Comparison of ENCODE assay signal across 8 cellular contexts in genomic region chr19:53365899-53366493, GRCh38. TPM values are rescaled to one million over a fixed set of nuclear protein-coding genes. Genes with fewer than 3 reads are reported as not detected.
DNase-seq lines count a peak whose midpoint lies in the region; ATAC-seq and TF ChIP-seq lines count a peak whose summit lies in the region.

No MANE protein-coding gene starts in this region.

- ATAC-seq in GM19395 (IDR thresholded peaks at IDR 0.05; ENCODE audit: unreplicated experiment): peak; percentile 58
- peak; percentile 22 for ATAC-seq in HG03565 (IDR thresholded peaks at IDR 0.05; ENCODE audit: unreplicated experiment)

- no peak overlapping the region for H3K18ac ChIP-seq in neuronal stem cell (ENCODE audit: low read length)

- H3K4me3 Mint-ChIP-seq in CD14-positive monocyte: peak overlapping the region; percentile 93 to 95
- H3K4me3 Mint-ChIP-seq in activated CD4-positive, alpha-beta T cell treated with anti-CD3 and anti-CD28 coated beads, Interleukin-2, amount 10 ng/mL, durations not matched to agents 7 days and 5 days: peak overlapping the region; percentile 91

- H3K27me3 Mint-ChIP-seq in CD14-positive monocyte (ENCODE audit: low read depth in 3 of 3): peaks cover 7 to 9% (median 8%) of the 10 kb centered on the region in 3 donors
- no peaks in the 10 kb centered on the region for H3K27me3 Mint-ChIP-seq in activated CD4-positive, alpha-beta T cell treated with anti-CD3 and anti-CD28 coated beads, Interleukin-2, amount 10 ng/mL, durations not matched to agents 7 days and 5 days

- CTCF ChIA-PET in activated CD4-positive, alpha-beta T cell treated with anti-CD3 and anti-CD28 coated beads, Interleukin-2, amount 10 ng/mL, durations not matched to agents 7 days and 5 days (lab: Charles Lee): no interaction called here

- no peak overlapping the region for H4K91ac ChIP-seq in neuronal stem cell (ENCODE audit: low read depth, low read length, poor library complexity)

- H3K27ac Mint-ChIP-seq in CD14-positive monocyte: peak overlapping the region in 6 of 7 donors; percentile 71 to 88 (median 84)
- H3K27ac Mint-ChIP-seq in activated CD4-positive, alpha-beta T cell treated with anti-CD3 and anti-CD28 coated beads, Interleukin-2, amount 10 ng/mL, durations not matched to agents 7 days and 5 days: peak overlapping the region; percentile 97

- H3K14ac ChIP-seq in neuronal stem cell (ENCODE audit: low read length): no peak overlapping the region

- no peak overlapping the region for H2BK5ac ChIP-seq in neuronal stem cell (ENCODE audit: low read length)

- WGBS in esophagus muscularis mucosa: 3% methylated on average over 17 of the region's 32 CpGs
- WGBS in neuronal stem cell (ENCODE audit: extremely low coverage in 2 of 2, insufficient read length in 2 of 2, insufficient replicate concordance in 1 of 2), 2 donors: no CpG with 5 or more reads among the region's 32 CpGs

- POLR2A ChIA-PET in activated CD4-positive, alpha-beta T cell treated with anti-CD3 and anti-CD28 coated beads, Interleukin-2, amount 10 ng/mL, durations not matched to agents 7 days and 5 days (lab: Charles Lee): no interaction called here

- H3K9me3 ChIP-seq in esophagus muscularis mucosa (no peaks in the 10 kb centered on the region), neuronal stem cell (replicated peaks in 1 of 2; ENCODE audit: control insufficient read depth in 2 of 2, insufficient read depth in 1 of 2, low read depth in 1 of 2, low read length in 2 of 2) (peaks cover 0 to 4% of the 10 kb centered on the region in 2 donors)

- no peak overlapping the region for H2BK12ac ChIP-seq in neuronal stem cell (ENCODE audit: low read length)

- no peak overlapping the region for H4K8ac ChIP-seq in neuronal stem cell (ENCODE audit: low read depth, low read length)

- H3K79me1 ChIP-seq in neuronal stem cell (ENCODE audit: low read depth, low read length): no peaks in the 10 kb centered on the region

- H3K4me2 ChIP-seq in neuronal stem cell (ENCODE audit: insufficient read depth, low read length, poor library complexity, severe bottlenecking): peak overlapping the region; percentile 80

- intact Hi-C loops in CD14-positive monocyte (cut with micrococcal nuclease): loop anchor here in 1 of 2 donors (10.0 kb wide), 1 partner anchor 171 kb away; the partner anchor contains the start of gene ZNF665
- intact Hi-C loops in esophagus muscularis mucosa (cut with DNase I): loop anchor here (2.0 to 5.0 kb wide), 2 partner anchors 29 to 169 kb away; partner anchors contain the start of gene ZNF765

- H3K9ac ChIP-seq in neuronal stem cell (ENCODE audit: low read depth, low read length, poor library complexity): peak overlapping the region; percentile 91

- peak overlapping the region; percentile 31 for H3K23ac ChIP-seq in neuronal stem cell (ENCODE audit: low read depth, low read length, poor library complexity)

- no peak overlapping the region for H2AK5ac ChIP-seq in neuronal stem cell (ENCODE audit: low read depth, low read length)

- no peak overlapping the region for H3K4ac ChIP-seq in neuronal stem cell (ENCODE audit: low read length)

- no peak for TF ChIP-seq EP300 in esophagus muscularis mucosa (IDR thresholded peaks at IDR 0.05)

- peaks cover 5 to 19% of the 10 kb centered on the region in 2 donors for H3K36me3 Mint-ChIP-seq in CD14-positive monocyte
- H3K36me3 Mint-ChIP-seq in activated CD4-positive, alpha-beta T cell treated with anti-CD3 and anti-CD28 coated beads, Interleukin-2, amount 10 ng/mL, durations not matched to agents 7 days and 5 days (ENCODE audit: low read depth): peaks cover 32% of the 10 kb centered on the region

- H3K36me3 ChIP-seq in esophagus muscularis mucosa (no peaks in the 10 kb centered on the region), neuronal stem cell (replicated peaks in 1 of 2; ENCODE audit: control insufficient read depth in 2 of 2, insufficient read depth in 2 of 2, low read length in 2 of 2) (no peaks in the 10 kb centered on the region)

- DNase-seq in CD14-positive monocyte (ENCODE audit: low spot score) (no peak), esophagus muscularis mucosa (ENCODE audit: extremely low spot score) (no peak), neuronal stem cell (ENCODE audit: low spot score) (no peak), cerebellar cortex (ENCODE audit: low spot score) (no peak), HuH-7 (ENCODE audit: low spot score) (no peak)
- peak; percentile 44 for DNase-seq in activated CD4-positive, alpha-beta T cell treated with anti-CD3 and anti-CD28 coated beads, Interleukin-2, amount 10 ng/mL, durations not matched to agents 7 days and 5 days

- H2BK15ac ChIP-seq in neuronal stem cell (ENCODE audit: low read length): no peak overlapping the region

- peaks cover 18% of the 10 kb centered on the region for H3K4me1 Mint-ChIP-seq in CD14-positive monocyte
- peaks cover 29% of the 10 kb centered on the region for H3K4me1 Mint-ChIP-seq in activated CD4-positive, alpha-beta T cell treated with anti-CD3 and anti-CD28 coated beads, Interleukin-2, amount 10 ng/mL, durations not matched to agents 7 days and 5 days

- no peaks in the 10 kb centered on the region for H3K27me3 ChIP-seq in esophagus muscularis mucosa
- H3K27me3 ChIP-seq in neuronal stem cell (ENCODE audit: control insufficient read depth in 3 of 3, insufficient read depth in 3 of 3, low read depth in 1 of 3, low read length in 3 of 3): no peaks in the 10 kb centered on the region

- no peak for TF ChIP-seq POLR2A in esophagus muscularis mucosa (IDR thresholded peaks at IDR 0.05; ENCODE audit: low read depth)

- no peak for TF ChIP-seq CTCF in CD14-positive monocyte (IDR thresholded peaks at IDR 0.05)
- no peak for TF ChIP-seq CTCF in esophagus muscularis mucosa (IDR thresholded peaks at IDR 0.05)

- H3K9me3 Mint-ChIP-seq in CD14-positive monocyte: peaks cover 11 to 47% (median 32%) of the 10 kb centered on the region in 7 donors
- peaks cover 39% of the 10 kb centered on the region for H3K9me3 Mint-ChIP-seq in activated CD4-positive, alpha-beta T cell treated with anti-CD3 and anti-CD28 coated beads, Interleukin-2, amount 10 ng/mL, durations not matched to agents 7 days and 5 days

- H2BK120ac ChIP-seq in neuronal stem cell (ENCODE audit: low read depth, low read length): no peak overlapping the region

- H2AFZ ChIP-seq in neuronal stem cell (ENCODE audit: low read length): peak overlapping the region; percentile 94

- H3K4me3 ChIP-seq in esophagus muscularis mucosa (peak overlapping the region; percentile 59 to 80 (median 76)), neuronal stem cell (ENCODE audit: low read length in 2 of 2) (peak overlapping the region; percentile 55 to 92)

- peaks cover 7 to 20% (median 14%) of the 10 kb centered on the region in 4 donors for H3K4me1 ChIP-seq in esophagus muscularis mucosa
- peaks cover 0 to 3% of the 10 kb centered on the region in 2 donors for H3K4me1 ChIP-seq in neuronal stem cell (ENCODE audit: control insufficient read depth in 2 of 2, insufficient read depth in 1 of 2, low read depth in 1 of 2, low read length in 2 of 2)

- H3K27ac ChIP-seq in esophagus muscularis mucosa (replicated peaks in 1 of 4): peak overlapping the region; percentile 77 to 84 (median 81)
- H3K27ac ChIP-seq in neuronal stem cell (replicated peaks; ENCODE audit: low read length): no peak overlapping the region

RNA-seq across cellular contexts. Expression of gene ZNF525, which starts 0.5 kb away (rescaled TPM):
- polyA plus RNA-seq in CD14-positive monocyte: under 1 TPM; 0.29 to 0.64 TPM
- total RNA-seq in activated CD4-positive, alpha-beta T cell treated with anti-CD3 and anti-CD28 coated beads, Interleukin-2, amount 10 ng/mL, durations not matched to agents 7 days and 5 days: 10 to 100 TPM; 14.5 to 20.7 TPM
- total RNA-seq in esophagus muscularis mucosa: 10 to 100 TPM in 3 of 4 donors, 1 to 10 TPM in 1; 9.6 to 14.5 (median 12.3) TPM
- polyA plus RNA-seq in neuronal stem cell (2013, experiment 1 of 2): 2.1 TPM
- 2.3 TPM for polyA plus RNA-seq in neuronal stem cell (2013, experiment 2 of 2)

RNA-seq across cellular contexts. Expression of gene ZNF765, which starts 29.0 kb away (rescaled TPM):
- polyA plus RNA-seq in CD14-positive monocyte: 1 to 10 TPM; 3.4 to 5.0 TPM
- total RNA-seq in activated CD4-positive, alpha-beta T cell treated with anti-CD3 and anti-CD28 coated beads, Interleukin-2, amount 10 ng/mL, durations not matched to agents 7 days and 5 days: 10 to 100 TPM; 13.8 to 14.0 TPM
- 10 to 100 TPM in 1 of 4 donors, 1 to 10 TPM in 3; 7.1 to 12.5 (median 8.5) TPM for total RNA-seq in esophagus muscularis mucosa
- 4.5 TPM for polyA plus RNA-seq in neuronal stem cell (2013, experiment 1 of 2)
- 4.7 TPM for polyA plus RNA-seq in neuronal stem cell (2013, experiment 2 of 2)

RNA-seq across cellular contexts. Expression of gene ZNF845, which starts 32.4 kb away (rescaled TPM):
- 1 to 10 TPM; 2.6 to 3.6 TPM for polyA plus RNA-seq in CD14-positive monocyte
- total RNA-seq in activated CD4-positive, alpha-beta T cell treated with anti-CD3 and anti-CD28 coated beads, Interleukin-2, amount 10 ng/mL, durations not matched to agents 7 days and 5 days: 10 to 100 TPM in 1 of 2 experiments, 1 to 10 TPM in 1; 9.9 to 10.5 TPM
- total RNA-seq in esophagus muscularis mucosa: 1 to 10 TPM; 4.4 to 6.2 (median 5.9) TPM
- polyA plus RNA-seq in neuronal stem cell (2013, experiment 1 of 2): 4.6 TPM
- polyA plus RNA-seq in neuronal stem cell (2013, experiment 2 of 2): 4.5 TPM
